1 cellular context compared by ENCODE assay signal in genomic region chr16:27189335-27189972, GRCh38.
TF ChIP-seq lines count a peak whose summit lies in the region.

No MANE protein-coding gene starts in this region.

TF ChIP-seq in K562, 482 proteins besides CTCF, POLR2A, EP300 and RAD21 (continued from another document):
- no peak for TF ChIP-seq ZMIZ1 (IDR thresholded peaks at IDR 0.05; ENCODE audit: low read depth in 2 of 2, low read length in 2 of 2)
